In genomic region chr11:12066056-12066798, GRCh38 we compare ENCODE assay signal across 8 cellular contexts. TPM values are rescaled to one million over a fixed set of nuclear protein-coding genes. Genes with fewer than 3 reads are reported as not detected.
A peak's percentile ranks its signal among the peaks of the same experiment; 100 is the strongest.
DNase-seq lines count a peak whose midpoint lies in the region; ATAC-seq and TF ChIP-seq lines count a peak whose summit lies in the region.

No MANE protein-coding gene starts in this region.

- 81 to 93% methylated on average over 7 of the region's 7 CpGs for WGBS in tibial nerve, 2 donors

- DNase-seq in AG09309 (ENCODE audit: low read depth) (peak; percentile 91), M059J (ENCODE audit: low read depth) (peak; percentile 100), dorsolateral prefrontal cortex (no peak), mucosa of gallbladder (ENCODE audit: low spot score) (peak; percentile 65), RPMI8226 (no peak), tibial nerve (ENCODE audit: low spot score in 2 of 2) (no peak)

- TF ChIP-seq CTCF in AG09309 (IDR thresholded peaks at IDR 0.05; ENCODE audit: control insufficient read depth, insufficient read depth, low read depth, low read length, missing control alignments), result no peak
- TF ChIP-seq CTCF in dorsolateral prefrontal cortex (IDR thresholded peaks at IDR 0.05 in 54 of 56, conservative IDR thresholded peaks at IDR 0.05 in 2 of 56; ENCODE audit: low read depth in 1 of 56, partially characterized antibody in 56 of 56), result no peak
- TF ChIP-seq CTCF in tibial nerve (IDR thresholded peaks at IDR 0.05), result no peak

- H3K4me3 ChIP-seq in AG09309 (ENCODE audit: control insufficient read depth, low read depth, low read length), result no peak overlapping the region
- H3K4me3 ChIP-seq in dorsolateral prefrontal cortex, result no peak overlapping the region
- H3K4me3 ChIP-seq in tibial nerve, result no peak overlapping the region

- H3K27me3 ChIP-seq in dorsolateral prefrontal cortex, result no peaks in the 10 kb centered on the region
- H3K27me3 ChIP-seq in tibial nerve, result no peaks in the 10 kb centered on the region

- no peak for TF ChIP-seq EP300 in tibial nerve (IDR thresholded peaks at IDR 0.05)

- intact Hi-C loops in dorsolateral prefrontal cortex (cut with DNase I), result no loop called here

- no peak for TF ChIP-seq POLR2A in tibial nerve (IDR thresholded peaks at IDR 0.05)

- no peak for ATAC-seq in HG03342 (IDR thresholded peaks at IDR 0.05; ENCODE audit: unreplicated experiment)
- no peak for ATAC-seq in HG02885 (IDR thresholded peaks at IDR 0.05; ENCODE audit: poor library complexity, unreplicated experiment)

- peak overlapping the region in 42 of 59 donors; percentile 19 to 84 (median 60) for H3K27ac ChIP-seq in dorsolateral prefrontal cortex
- peak overlapping the region in 1 of 4 donors; percentile 4 for H3K27ac ChIP-seq in tibial nerve

- peaks cover 0 to 10% (median 0%) of the 10 kb centered on the region in 4 donors for H3K4me1 ChIP-seq in tibial nerve

- peaks cover 0 to 6% (median 0%) of the 10 kb centered on the region in 4 donors for H3K9me3 ChIP-seq in tibial nerve

- H3K36me3 ChIP-seq in tibial nerve, result no peaks in the 10 kb centered on the region

RNA-seq across cellular contexts. Expression of gene MICAL2, which starts 44.2 kb away (rescaled TPM):
- 120 and 173 TPM in 2 replicates for total RNA-seq in M059J (2014; rRNA removed; shearing (Covaris generic))
- total RNA-seq in dorsolateral prefrontal cortex (100 to 1,000 TPM; 104 to 402 (median 289) TPM), mucosa of gallbladder (158 TPM), tibial nerve (100 to 1,000 TPM in 2 of 4 donors, 10 to 100 TPM in 2; 87.0 to 136 (median 101) TPM)

RNA-seq across cellular contexts. Expression of gene DKK3, which starts 57.8 kb away (rescaled TPM):
- total RNA-seq in M059J (2014; rRNA removed; shearing (Covaris generic)), result 967 and 1,045 TPM in 2 replicates
- total RNA-seq in dorsolateral prefrontal cortex, result 1,000 to 10,000 TPM in 9 of 120 experiments, 100 to 1,000 TPM in 111; 391 to 1,132 (median 804) TPM
- 80.0 TPM for total RNA-seq in mucosa of gallbladder
- total RNA-seq in tibial nerve, result 100 to 1,000 TPM; 192 to 446 (median 254) TPM

Comparison
In these comparisons a context has a peak if more than half of its experiments do, and no peak if none do; other contexts are left out.
1. DNase-seq: peak in AG09309 (single experiment), M059J (single experiment) and mucosa of gallbladder (single experiment); none in dorsolateral prefrontal cortex (0 of 10), RPMI8226 (single experiment) and tibial nerve (0 of 2).